ENCODE assay signal across 8 cellular contexts in the genomic region with DNA sequence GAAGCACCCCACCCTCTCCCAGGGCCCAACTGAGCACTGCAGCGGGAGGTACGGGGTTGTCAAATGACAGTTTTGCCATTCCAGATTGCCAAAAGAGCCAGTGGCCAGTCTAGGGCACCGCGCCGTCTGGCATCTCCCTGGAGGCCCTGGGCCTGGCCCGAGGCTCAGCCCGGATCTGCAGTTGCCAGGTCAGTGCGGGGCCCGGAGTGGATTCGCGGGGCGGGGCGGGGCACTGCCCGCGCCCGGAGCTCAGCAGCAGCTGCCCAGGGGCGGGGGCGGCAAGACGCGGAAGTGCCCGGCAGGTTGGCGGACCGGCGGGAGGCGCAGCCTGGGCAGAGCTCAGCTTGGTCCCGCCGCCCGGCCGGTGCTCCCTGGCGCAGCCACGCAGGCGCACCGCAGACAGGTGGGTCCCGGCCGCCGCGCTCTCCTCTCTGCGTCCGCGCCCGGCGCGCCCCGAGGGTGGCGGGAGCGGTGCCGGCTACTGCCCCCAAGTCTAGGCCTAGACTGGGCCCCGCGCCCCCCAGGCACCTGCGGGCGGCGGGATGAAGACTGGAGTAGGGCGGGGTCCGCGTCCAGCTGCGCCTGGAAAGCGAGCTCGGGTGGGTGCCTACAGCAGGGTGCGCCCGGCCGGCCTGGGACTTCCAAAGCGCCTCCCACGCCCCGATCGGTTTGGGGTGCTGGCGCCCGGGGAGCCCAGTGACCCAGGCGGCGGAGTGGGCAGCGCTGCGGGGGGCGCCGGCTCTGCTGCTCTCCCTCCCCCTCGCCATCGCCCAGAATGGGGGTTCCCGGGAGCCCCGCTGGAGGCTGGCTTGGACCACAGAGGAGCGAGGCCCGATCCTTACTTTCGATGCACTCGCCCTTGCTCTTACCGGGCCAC. TPM values are rescaled to one million over a fixed set of nuclear protein-coding genes. Genes with fewer than 3 reads are reported as not detected.
DNase-seq lines count a peak whose midpoint lies in the region; ATAC-seq lines count a peak whose summit lies in the region.

A gene with protein sequence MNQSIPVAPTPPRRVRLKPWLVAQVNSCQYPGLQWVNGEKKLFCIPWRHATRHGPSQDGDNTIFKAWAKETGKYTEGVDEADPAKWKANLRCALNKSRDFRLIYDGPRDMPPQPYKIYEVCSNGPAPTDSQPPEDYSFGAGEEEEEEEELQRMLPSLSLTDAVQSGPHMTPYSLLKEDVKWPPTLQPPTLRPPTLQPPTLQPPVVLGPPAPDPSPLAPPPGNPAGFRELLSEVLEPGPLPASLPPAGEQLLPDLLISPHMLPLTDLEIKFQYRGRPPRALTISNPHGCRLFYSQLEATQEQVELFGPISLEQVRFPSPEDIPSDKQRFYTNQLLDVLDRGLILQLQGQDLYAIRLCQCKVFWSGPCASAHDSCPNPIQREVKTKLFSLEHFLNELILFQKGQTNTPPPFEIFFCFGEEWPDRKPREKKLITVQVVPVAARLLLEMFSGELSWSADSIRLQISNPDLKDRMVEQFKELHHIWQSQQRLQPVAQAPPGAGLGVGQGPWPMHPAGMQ (plus strand): TSS at position 281 of the 877 bp plus-strand sequence. CDS start 4,155 bp downstream, outside the sequence.

- intact Hi-C loops in activated naive CD4-positive, alpha-beta T cell treated with anti-CD3 and anti-CD28 coated beads for 36 hours (cut with micrococcal nuclease) = no loop called here
- intact Hi-C loops in right cardiac atrium (cut with DNase I) = no loop called here

- no peak within 1 kb of the TSS for H3K27ac ChIP-seq in right cardiac atrium (ENCODE audit: low read length)

- DNase-seq in activated naive CD4-positive, alpha-beta T cell treated with anti-CD3 and anti-CD28 coated beads for 36 hours = no peak
- DNase-seq in activated naive CD4-positive, alpha-beta T cell treated with anti-CD3 and anti-CD28 coated beads, Interleukin-2, amount 50 U/mL, for 16 hours = no peak
- DNase-seq in M059J (ENCODE audit: low read depth) (peak; percentile 28), right cardiac atrium (peak; percentile 49 to 81 (median 77)), retina (peak; percentile 53), AG08395 (ENCODE audit: low spot score) (no peak), foreskin melanocyte (no peak)
- DNase-seq in activated naive CD4-positive, alpha-beta T cell treated with anti-CD3 and anti-CD28 coated beads, Interleukin-2, amount 50 U/mL, for 72 hours (ENCODE audit: low spot score in 2 of 2) = no peak

- no peaks in the 10 kb centered on the region for H3K36me3 Mint-ChIP-seq in activated naive CD4-positive, alpha-beta T cell treated with anti-CD3 and anti-CD28 coated beads for 36 hours (ENCODE audit: low read depth)
- H3K36me3 Mint-ChIP-seq in activated naive CD4-positive, alpha-beta T cell treated with anti-CD3 and anti-CD28 coated beads, Interleukin-2, amount 50 U/mL, for 72 hours = peaks cover 7 to 13% of the 10 kb centered on the region in 2 donors

- no peaks in the 10 kb centered on the region for H3K27me3 ChIP-seq in right cardiac atrium (ENCODE audit: control insufficient read depth, insufficient read depth)

- peak within 1 kb of the TSS; percentile 29 for H3K4me3 ChIP-seq in right cardiac atrium (ENCODE audit: low read length)

- no peaks in the 10 kb centered on the region for H3K9me3 ChIP-seq in right cardiac atrium (ENCODE audit: control insufficient read depth, low read length)

- no peak within 1 kb of the TSS for H3K27ac Mint-ChIP-seq in activated naive CD4-positive, alpha-beta T cell treated with anti-CD3 and anti-CD28 coated beads for 36 hours
- peak within 1 kb of the TSS in 1 of 2 donors; percentile 40 for H3K27ac Mint-ChIP-seq in activated naive CD4-positive, alpha-beta T cell treated with anti-CD3 and anti-CD28 coated beads, Interleukin-2, amount 50 U/mL, for 72 hours

- H3K9me3 Mint-ChIP-seq in activated naive CD4-positive, alpha-beta T cell treated with anti-CD3 and anti-CD28 coated beads for 36 hours = no peaks in the 10 kb centered on the region
- H3K9me3 Mint-ChIP-seq in activated naive CD4-positive, alpha-beta T cell treated with anti-CD3 and anti-CD28 coated beads, Interleukin-2, amount 50 U/mL, for 72 hours = peaks cover 4 to 6% of the 10 kb centered on the region in 2 donors

- no peaks in the 10 kb centered on the region for H3K4me1 ChIP-seq in right cardiac atrium (ENCODE audit: control insufficient read depth, insufficient read depth, low read length)

- peak; percentile 42 to 51 for ATAC-seq in activated naive CD4-positive, alpha-beta T cell treated with anti-CD3 and anti-CD28 coated beads, Interleukin-2, amount 50 U/mL, for 72 hours
- peak; percentile 43 to 46 for ATAC-seq in right cardiac atrium

- WGBS in right cardiac atrium = 1% methylated on average over 82 of the region's 82 CpGs

- peaks cover 42% of the 10 kb centered on the region for H3K4me1 Mint-ChIP-seq in activated naive CD4-positive, alpha-beta T cell treated with anti-CD3 and anti-CD28 coated beads for 36 hours (ENCODE audit: low read depth)

- peak within 1 kb of the TSS; percentile 70 for H3K4me3 Mint-ChIP-seq in activated naive CD4-positive, alpha-beta T cell treated with anti-CD3 and anti-CD28 coated beads for 36 hours

- peaks cover 29% of the 10 kb centered on the region for H3K27me3 Mint-ChIP-seq in activated naive CD4-positive, alpha-beta T cell treated with anti-CD3 and anti-CD28 coated beads for 36 hours (ENCODE audit: low read depth)

- CTCF ChIA-PET in activated naive CD4-positive, alpha-beta T cell treated with anti-CD3 and anti-CD28 coated beads for 36 hours (lab: Charles Lee) = interaction anchor here (1.0 kb wide), 1 partner anchor 9 kb away, joined by 3 read pairs; no protein-coding TSS in a partner anchor

RNA-seq across cellular contexts. Expression of the gene that starts here (rescaled TPM):
- 1 to 10 TPM; 1.4 to 1.9 TPM for total RNA-seq in activated naive CD4-positive, alpha-beta T cell treated with anti-CD3 and anti-CD28 coated beads for 36 hours
- total RNA-seq in M059J (2014; rRNA removed; shearing (Covaris generic)) = 0.64 and 1.8 TPM in 2 replicates
- 1 to 10 TPM; 6.1 to 9.7 TPM for total RNA-seq in activated naive CD4-positive, alpha-beta T cell treated with anti-CD3 and anti-CD28 coated beads, Interleukin-2, amount 50 U/mL, for 72 hours
- total RNA-seq in right cardiac atrium = 1 to 10 TPM; 3.0 to 4.6 (median 4.2) TPM
- polyA plus RNA-seq in right cardiac atrium = 1.6 TPM

Comparison
In these comparisons a context has a peak if more than half of its experiments do, and no peak if none do; other contexts are left out.
1. DNase-seq: peak in M059J (single experiment), right cardiac atrium (3 of 3) and retina (single experiment); none in activated naive CD4-positive, alpha-beta T cell treated with anti-CD3 and anti-CD28 coated beads for 36 hours (single experiment), activated naive CD4-positive, alpha-beta T cell treated with anti-CD3 and anti-CD28 coated beads, Interleukin-2, amount 50 U/mL, for 16 hours (single experiment), activated naive CD4-positive, alpha-beta T cell treated with anti-CD3 and anti-CD28 coated beads, Interleukin-2, amount 50 U/mL, for 72 hours (0 of 2), AG08395 (single experiment) and foreskin melanocyte (single experiment).